13 cellular contexts compared by ENCODE assay signal in the genomic region with DNA sequence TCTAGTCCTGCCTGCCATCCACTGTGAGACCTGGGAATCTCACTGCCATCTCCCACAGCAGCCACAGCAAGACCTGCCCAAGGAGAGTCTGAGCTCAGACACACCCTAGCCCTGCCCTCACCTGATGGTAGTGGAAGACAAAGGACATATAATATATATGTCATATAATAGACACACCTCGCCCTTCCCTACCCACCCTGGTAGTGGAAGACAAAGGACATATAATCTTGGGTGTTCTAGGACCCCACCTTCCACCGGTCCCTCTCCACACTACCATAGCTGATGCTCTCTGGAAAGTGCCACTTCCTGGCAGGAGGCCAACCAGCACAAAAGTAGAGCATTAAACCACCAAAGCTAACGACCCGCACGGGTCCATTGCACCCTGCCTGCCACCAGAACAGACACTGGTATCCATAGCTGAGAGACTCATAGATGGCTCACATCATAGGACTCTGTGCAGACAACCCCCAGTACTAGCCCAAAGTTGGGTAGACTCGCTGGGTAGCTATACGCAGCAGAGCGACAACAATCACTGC.
A peak's percentile ranks its signal among the peaks of the same experiment; 100 is the strongest.
DNase-seq lines count a peak whose midpoint lies in the region; ATAC-seq, FAIRE-seq and TF ChIP-seq lines count a peak whose summit lies in the region.
"Had no signal": no experiment of that assay in that cellular context is flagged by ENCODE, and none has a peak within 500 bp of the region (broad histone marks: within the 10 kb centered on the region; RNA-seq: fewer than 3 reads in every experiment).

No MANE protein-coding gene starts in this region.

- H3K4me3 ChIP-seq in right lobe of liver (no peak overlapping the region), HepG2 (replicated peaks in 1 of 3; ENCODE audit: insufficient read depth in 1 of 3, low read depth in 2 of 3, low read length in 3 of 3) (no peak overlapping the region), mesendoderm (ENCODE audit: low read length) (no peak overlapping the region)
- H3K4me3 ChIP-seq: GM12878, HAP-1 had no signal

- no peak overlapping the region for H2BK120ac ChIP-seq in mesendoderm (ENCODE audit: low read depth, low read length)

- H3K9me3 ChIP-seq in right lobe of liver (no peaks in the 10 kb centered on the region), HepG2 (ENCODE audit: low read length) (peaks cover 47% of the 10 kb centered on the region)
- H3K9me3 ChIP-seq: HAP-1 had no signal

- no peak overlapping the region for H3K56ac ChIP-seq in mesendoderm (ENCODE audit: low read length)

- H3K27ac ChIP-seq in right lobe of liver (no peak overlapping the region), HepG2 (ENCODE audit: extremely low read length, insufficient read depth, low read length) (no peak overlapping the region), mesendoderm (ENCODE audit: low read depth, low read length) (no peak overlapping the region)
- H3K27ac ChIP-seq: C4-2B had no signal

- H3K4me2 ChIP-seq in HepG2 (ENCODE audit: low read depth, low read length) (no peak overlapping the region), mesendoderm (ENCODE audit: low read length) (no peak overlapping the region)

- no peak overlapping the region for H4K5ac ChIP-seq in mesendoderm (ENCODE audit: low read length)

- H3K79me2 ChIP-seq in HepG2 (ENCODE audit: insufficient read depth, low read length), result no peaks in the 10 kb centered on the region
- no peaks in the 10 kb centered on the region for H3K79me2 ChIP-seq in mesendoderm (ENCODE audit: control insufficient read depth, insufficient read depth, low read length)

- no peak overlapping the region for H2BK5ac ChIP-seq in mesendoderm (ENCODE audit: low read length)

- H3K23ac ChIP-seq in mesendoderm (ENCODE audit: low read length), result no peak overlapping the region

- CTCF ChIA-PET in HepG2 (lab: Yijun Ruan, JAX; ENCODE audit: low intra/inter-chr PET ratio, low total read pairs), result no interaction called here

- H4K20me1 ChIP-seq in HepG2 (ENCODE audit: insufficient read depth, low read length), result no peaks in the 10 kb centered on the region

- intact Hi-C loops in right lobe of liver (cut with DNase I), result no loop called here
- intact Hi-C loops in HepG2 (cut with micrococcal nuclease; ENCODE audit: unreplicated experiment), result no loop called here
- intact Hi-C loops in sciatic nerve (cut with DNase I), result no loop called here

- TF ChIP-seq POLR2A in right lobe of liver (IDR thresholded peaks at IDR 0.05) (no peak), HepG2 (IDR thresholded peaks at IDR 0.05; ENCODE audit: insufficient read depth in 1 of 2, low read depth in 2 of 2, low read length in 2 of 2) (no peak)

- TF ChIP-seq RAD21 in HepG2 (CRISPR knock-in tag; IDR thresholded peaks at IDR 0.05), result no peak

- TF ChIP-seq CTCF in right lobe of liver (IDR thresholded peaks at IDR 0.05), result no peak
- no peak for TF ChIP-seq CTCF in HepG2 (CRISPR knock-in tag; IDR thresholded peaks at IDR 0.05)

- 53% methylated on average over 3 of the region's 8 CpGs for WGBS in right lobe of liver (ENCODE audit: insufficient coverage, low coverage, low lambda C conversion rate, missing lambda C conversion rate)
- WGBS in HepG2 (ENCODE audit: low lambda C conversion rate), result 23% methylated on average over 8 of the region's 8 CpGs
- WGBS in mesendoderm (ENCODE audit: extremely low coverage, insufficient coverage, low lambda C conversion rate), result no CpG with 5 or more reads among the region's 8 CpGs

- ATAC-seq in right lobe of liver, result no peak
- ATAC-seq in HepG2, result no peak
- ATAC-seq in sciatic nerve, result peak; percentile 32
- no peak for ATAC-seq in GM18519 (IDR thresholded peaks at IDR 0.05; ENCODE audit: low FRiP score, unreplicated experiment)
- ATAC-seq: GM12878 had no signal

- POLR2A ChIA-PET in HepG2 (lab: Yijun Ruan, JAX), result no interaction called here

- TF ChIP-seq EP300 in HepG2 (IDR thresholded peaks at IDR 0.05; ENCODE audit: low read depth in 2 of 2, low read length in 2 of 2), result no peak
- no peak for TF ChIP-seq EP300 in HepG2 (CRISPR knock-in tag; IDR thresholded peaks at IDR 0.05; ENCODE audit: borderline replicate concordance)

- H3K36me3 ChIP-seq in right lobe of liver (no peaks in the 10 kb centered on the region), HepG2 (replicated peaks in 1 of 2; ENCODE audit: control insufficient read depth in 1 of 2, insufficient read depth in 2 of 2, low read length in 2 of 2) (no peaks in the 10 kb centered on the region), mesendoderm (ENCODE audit: control insufficient read depth, insufficient read depth, low read length) (no peaks in the 10 kb centered on the region)
- H3K36me3 ChIP-seq: HAP-1 had no signal

- in situ Hi-C loops in HepG2 (cut with HindIII; ENCODE audit: extremely low pct_ligation_motif_present, low pct_unique_long_range_greater_than_20kb), result loop anchor here (25.0 kb wide), 1 partner anchor 385 kb away; no protein-coding TSS in a partner anchor

- H3K79me1 ChIP-seq in mesendoderm (ENCODE audit: low read length), result no peaks in the 10 kb centered on the region

- H2AK5ac ChIP-seq in mesendoderm (ENCODE audit: low read length), result no peak overlapping the region

- no peak for FAIRE-seq in HepG2 (lab: Jason Lieb, UNC)
- FAIRE-seq: GM12878, GM19239, H1 had no signal

- peak overlapping the region; percentile 39 for H4K8ac ChIP-seq in mesendoderm (ENCODE audit: low read depth, low read length)

- no peak overlapping the region for H3K4ac ChIP-seq in mesendoderm (ENCODE audit: low read depth, low read length)

- no peaks in the 10 kb centered on the region for H3K27me3 ChIP-seq in right lobe of liver
- no peaks in the 10 kb centered on the region for H3K27me3 ChIP-seq in HepG2 (ENCODE audit: control insufficient read depth in 1 of 2, insufficient read depth in 2 of 2, low read length in 2 of 2)
- no peaks in the 10 kb centered on the region for H3K27me3 ChIP-seq in mesendoderm (ENCODE audit: insufficient read depth, low read length, poor library complexity)

- H3K4me1 ChIP-seq in right lobe of liver, result no peaks in the 10 kb centered on the region
- no peaks in the 10 kb centered on the region for H3K4me1 ChIP-seq in HepG2 (ENCODE audit: insufficient read depth, low read length)
- no peaks in the 10 kb centered on the region for H3K4me1 ChIP-seq in mesendoderm (ENCODE audit: control insufficient read depth, low read depth, low read length)
- H3K4me1 ChIP-seq: HAP-1 had no signal

- H3K9ac ChIP-seq in HepG2 (ENCODE audit: insufficient read depth, low read depth, low read length) (no peak overlapping the region), mesendoderm (ENCODE audit: low read length) (no peak overlapping the region)

- H2BK15ac ChIP-seq in mesendoderm (replicated peaks; ENCODE audit: low read depth), result no peak overlapping the region

- H2AFZ ChIP-seq in HepG2 (ENCODE audit: low read length), result no peak overlapping the region

- DNase-seq in right lobe of liver (peak in 2 of 3 donors; percentile 8 to 42), HepG2 (ENCODE audit: low spot score) (no peak), mesendoderm (no peak), sciatic nerve (ENCODE audit: low spot score) (peak; percentile 51)
- DNase-seq in activated effector memory CD4-positive, alpha-beta T cell treated with anti-CD3 and anti-CD28 coated beads, Interleukin-2, amount 50 U/mL, for 16 hours, result no peak
- DNase-seq: CD4-positive, alpha-beta T cell; DMS79 treated with DMSO at 0.1 percent for 48 hours had no signal

- no peak overlapping the region for H3K18ac ChIP-seq in mesendoderm (ENCODE audit: low read length)

- no TSS peak for BruUV-seq in HepG2 (replicated peaks; lab: Mats Ljungman, UMichigan)

TF ChIP-seq in HepG2, 621 proteins besides CTCF, POLR2A, EP300 and RAD21 (continues in another document):
- no peak for TF ChIP-seq ZNF629 (CRISPR knock-in tag; conservative IDR thresholded peaks at IDR 0.05)
- TF ChIP-seq, protein P1, sequence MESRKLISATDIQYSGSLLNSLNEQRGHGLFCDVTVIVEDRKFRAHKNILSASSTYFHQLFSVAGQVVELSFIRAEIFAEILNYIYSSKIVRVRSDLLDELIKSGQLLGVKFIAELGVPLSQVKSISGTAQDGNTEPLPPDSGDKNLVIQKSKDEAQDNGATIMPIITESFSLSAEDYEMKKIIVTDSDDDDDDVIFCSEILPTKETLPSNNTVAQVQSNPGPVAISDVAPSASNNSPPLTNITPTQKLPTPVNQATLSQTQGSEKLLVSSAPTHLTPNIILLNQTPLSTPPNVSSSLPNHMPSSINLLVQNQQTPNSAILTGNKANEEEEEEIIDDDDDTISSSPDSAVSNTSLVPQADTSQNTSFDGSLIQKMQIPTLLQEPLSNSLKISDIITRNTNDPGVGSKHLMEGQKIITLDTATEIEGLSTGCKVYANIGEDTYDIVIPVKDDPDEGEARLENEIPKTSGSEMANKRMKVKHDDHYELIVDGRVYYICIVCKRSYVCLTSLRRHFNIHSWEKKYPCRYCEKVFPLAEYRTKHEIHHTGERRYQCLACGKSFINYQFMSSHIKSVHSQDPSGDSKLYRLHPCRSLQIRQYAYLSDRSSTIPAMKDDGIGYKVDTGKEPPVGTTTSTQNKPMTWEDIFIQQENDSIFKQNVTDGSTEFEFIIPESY (CRISPR knock-in tag; IDR thresholded peaks at IDR 0.05), result no peak
- TF ChIP-seq AHR (CRISPR knock-in tag; IDR thresholded peaks at IDR 0.05), result no peak
- TF ChIP-seq GABPA (IDR thresholded peaks at IDR 0.05; ENCODE audit: low read depth, low read length), result no peak
- no peak for TF ChIP-seq GABPA (CRISPR knock-in tag; IDR thresholded peaks at IDR 0.05; ENCODE audit: low read depth)
- TF ChIP-seq FOXO1 (CRISPR knock-in tag; IDR thresholded peaks at IDR 0.05), result no peak
- TF ChIP-seq GTF3A (CRISPR knock-in tag; conservative IDR thresholded peaks at IDR 0.05), result no peak
- no peak for TF ChIP-seq ZNF180 (CRISPR knock-in tag; IDR thresholded peaks at IDR 0.05; ENCODE audit: borderline replicate concordance, low read depth)
- TF ChIP-seq SMAD9 (CRISPR knock-in tag; IDR thresholded peaks at IDR 0.05), result no peak
- TF ChIP-seq CBFB (CRISPR knock-in tag; IDR thresholded peaks at IDR 0.05), result no peak

Comparison
In these comparisons a context has a peak if more than half of its experiments do, and no peak if none do; other contexts are left out.
1. DNase-seq: peak in right lobe of liver (2 of 3) and sciatic nerve (single experiment); none in HepG2 (single experiment), mesendoderm (single experiment) and activated effector memory CD4-positive, alpha-beta T cell treated with anti-CD3 and anti-CD28 coated beads, Interleukin-2, amount 50 U/mL, for 16 hours (single experiment).